ENCODE assay signal across 1 cellular context in the genomic region with DNA sequence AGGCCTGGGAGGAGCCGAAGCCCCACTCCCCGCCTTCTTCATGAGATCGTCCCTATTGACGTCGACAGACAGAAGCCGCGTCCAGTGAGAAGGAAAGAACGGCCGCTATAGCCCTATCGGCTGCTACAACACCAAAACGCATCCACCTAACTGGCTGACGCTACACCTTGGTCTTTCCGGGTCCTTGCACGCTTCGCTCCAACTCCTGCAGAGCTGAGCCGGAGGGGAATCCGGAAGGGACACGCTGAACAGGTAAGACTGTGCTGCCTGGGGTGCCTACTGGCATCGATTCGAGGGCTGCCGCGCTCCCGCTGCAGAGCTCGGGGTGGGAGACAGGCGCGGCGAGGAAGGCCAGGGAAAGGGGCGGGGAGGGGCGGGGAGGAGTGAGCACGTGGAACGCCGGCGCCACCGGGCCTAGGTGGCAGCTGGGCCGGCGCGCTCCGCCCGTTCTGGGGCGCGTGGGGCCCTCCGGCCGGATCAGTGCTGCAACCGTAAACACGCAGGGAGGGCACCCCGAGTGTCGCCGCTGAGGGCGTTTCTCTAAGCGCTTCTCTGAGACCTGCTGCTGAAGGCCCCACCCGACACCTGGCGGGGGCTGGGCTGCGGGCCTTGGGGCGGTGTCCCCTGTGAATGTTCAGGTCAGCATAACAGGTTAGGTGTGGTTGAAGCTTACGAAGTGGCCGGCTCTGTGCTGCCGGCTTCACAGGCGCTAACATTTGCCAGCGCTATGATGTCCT.
TF ChIP-seq lines count a peak whose summit lies in the region.

A gene with protein sequence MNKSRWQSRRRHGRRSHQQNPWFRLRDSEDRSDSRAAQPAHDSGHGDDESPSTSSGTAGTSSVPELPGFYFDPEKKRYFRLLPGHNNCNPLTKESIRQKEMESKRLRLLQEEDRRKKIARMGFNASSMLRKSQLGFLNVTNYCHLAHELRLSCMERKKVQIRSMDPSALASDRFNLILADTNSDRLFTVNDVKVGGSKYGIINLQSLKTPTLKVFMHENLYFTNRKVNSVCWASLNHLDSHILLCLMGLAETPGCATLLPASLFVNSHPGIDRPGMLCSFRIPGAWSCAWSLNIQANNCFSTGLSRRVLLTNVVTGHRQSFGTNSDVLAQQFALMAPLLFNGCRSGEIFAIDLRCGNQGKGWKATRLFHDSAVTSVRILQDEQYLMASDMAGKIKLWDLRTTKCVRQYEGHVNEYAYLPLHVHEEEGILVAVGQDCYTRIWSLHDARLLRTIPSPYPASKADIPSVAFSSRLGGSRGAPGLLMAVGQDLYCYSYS (plus strand): TSS at position 173 of the 737 bp plus-strand sequence. CDS start 11,515 bp downstream, outside the sequence.

TF ChIP-seq in HepG2, 621 proteins besides CTCF, POLR2A, EP300 and RAD21 (continued from another document and continues in another):
- TF ChIP-seq, protein P1, sequence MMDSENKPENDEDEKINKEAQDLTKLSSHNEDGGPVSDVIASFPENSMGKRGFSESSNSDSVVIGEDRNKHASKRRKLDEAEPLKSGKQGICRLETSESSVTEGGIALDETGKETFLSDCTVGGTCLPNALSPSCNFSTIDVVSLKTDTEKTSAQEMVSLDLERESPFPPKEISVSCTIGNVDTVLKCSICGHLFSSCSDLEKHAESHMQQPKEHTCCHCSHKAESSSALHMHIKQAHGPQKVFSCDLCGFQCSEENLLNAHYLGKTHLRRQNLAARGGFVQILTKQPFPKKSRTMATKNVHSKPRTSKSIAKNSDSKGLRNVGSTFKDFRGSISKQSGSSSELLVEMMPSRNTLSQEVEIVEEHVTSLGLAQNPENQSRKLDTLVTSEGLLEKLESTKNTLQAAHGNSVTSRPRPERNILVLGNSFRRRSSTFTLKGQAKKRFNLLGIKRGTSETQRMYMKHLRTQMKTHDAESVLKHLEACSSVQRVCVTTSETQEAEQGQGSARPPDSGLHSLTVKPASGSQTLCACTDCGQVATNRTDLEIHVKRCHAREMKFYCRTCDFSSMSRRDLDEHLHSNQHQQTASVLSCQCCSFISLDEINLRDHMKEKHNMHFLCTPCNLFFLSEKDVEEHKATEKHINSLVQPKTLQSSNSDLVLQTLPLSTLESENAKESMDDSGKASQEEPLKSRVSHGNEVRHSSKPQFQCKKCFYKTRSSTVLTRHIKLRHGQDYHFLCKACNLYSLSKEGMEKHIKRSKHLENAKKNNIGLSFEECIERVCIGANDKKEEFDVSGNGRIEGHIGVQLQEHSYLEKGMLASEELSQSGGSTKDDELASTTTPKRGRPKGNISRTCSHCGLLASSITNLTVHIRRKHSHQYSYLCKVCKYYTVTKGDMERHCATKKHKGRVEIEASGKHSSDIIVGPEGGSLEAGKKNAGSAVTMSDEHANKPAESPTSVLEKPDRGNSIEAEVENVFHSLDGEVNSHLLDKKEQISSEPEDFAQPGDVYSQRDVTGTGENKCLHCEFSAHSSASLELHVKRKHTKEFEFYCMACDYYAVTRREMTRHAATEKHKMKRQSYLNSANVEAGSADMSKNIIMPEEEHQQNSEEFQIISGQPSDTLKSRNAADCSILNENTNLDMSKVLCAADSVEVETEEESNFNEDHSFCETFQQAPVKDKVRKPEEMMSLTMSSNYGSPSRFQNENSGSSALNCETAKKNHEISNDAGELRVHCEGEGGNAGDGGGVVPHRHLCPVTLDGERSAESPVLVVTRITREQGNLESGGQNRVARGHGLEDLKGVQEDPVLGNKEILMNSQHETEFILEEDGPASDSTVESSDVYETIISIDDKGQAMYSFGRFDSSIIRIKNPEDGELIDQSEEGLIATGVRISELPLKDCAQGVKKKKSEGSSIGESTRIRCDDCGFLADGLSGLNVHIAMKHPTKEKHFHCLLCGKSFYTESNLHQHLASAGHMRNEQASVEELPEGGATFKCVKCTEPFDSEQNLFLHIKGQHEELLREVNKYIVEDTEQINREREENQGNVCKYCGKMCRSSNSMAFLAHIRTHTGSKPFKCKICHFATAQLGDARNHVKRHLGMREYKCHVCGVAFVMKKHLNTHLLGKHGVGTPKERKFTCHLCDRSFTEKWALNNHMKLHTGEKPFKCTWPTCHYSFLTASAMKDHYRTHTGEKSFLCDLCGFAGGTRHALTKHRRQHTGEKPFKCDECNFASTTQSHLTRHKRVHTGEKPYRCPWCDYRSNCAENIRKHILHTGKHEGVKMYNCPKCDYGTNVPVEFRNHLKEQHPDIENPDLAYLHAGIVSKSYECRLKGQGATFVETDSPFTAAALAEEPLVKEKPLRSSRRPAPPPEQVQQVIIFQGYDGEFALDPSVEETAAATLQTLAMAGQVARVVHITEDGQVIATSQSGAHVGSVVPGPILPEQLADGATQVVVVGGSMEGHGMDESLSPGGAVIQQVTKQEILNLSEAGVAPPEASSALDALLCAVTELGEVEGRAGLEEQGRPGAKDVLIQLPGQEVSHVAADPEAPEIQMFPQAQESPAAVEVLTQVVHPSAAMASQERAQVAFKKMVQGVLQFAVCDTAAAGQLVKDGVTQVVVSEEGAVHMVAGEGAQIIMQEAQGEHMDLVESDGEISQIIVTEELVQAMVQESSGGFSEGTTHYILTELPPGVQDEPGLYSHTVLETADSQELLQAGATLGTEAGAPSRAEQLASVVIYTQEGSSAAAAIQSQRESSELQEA (CRISPR knock-in tag; IDR thresholded peaks at IDR 0.05; ENCODE audit: not compliant biosample characterization), result peak; percentile 61
- TF ChIP-seq ZNF616 (CRISPR knock-in tag; IDR thresholded peaks at IDR 0.05; ENCODE audit: low read depth) (no peak), ZNF781 (CRISPR knock-in tag; IDR thresholded peaks at IDR 0.05; ENCODE audit: borderline replicate concordance, not compliant biosample characterization) (no peak), KLF16 (CRISPR knock-in tag; IDR thresholded peaks at IDR 0.05) (peak in 1 of 2 experiments; percentile 45; a peak in 1 of 4 replicates), GATAD1 (CRISPR knock-in tag; IDR thresholded peaks at IDR 0.05) (peak; percentile 26), ZNF34 (CRISPR knock-in tag; IDR thresholded peaks at IDR 0.05; ENCODE audit: borderline replicate concordance) (0 out of 2 replicates have a peak, but pooled peaks have one; percentile 58), ZBTB1 (CRISPR knock-in tag; IDR thresholded peaks at IDR 0.05; ENCODE audit: borderline replicate concordance) (no peak), ZNF598 (CRISPR knock-in tag; IDR thresholded peaks at IDR 0.05; ENCODE audit: borderline replicate concordance) (0 out of 2 replicates have a peak, but pooled peaks have one; percentile 82), ZSCAN20 (CRISPR knock-in tag; IDR thresholded peaks at IDR 0.05; ENCODE audit: borderline replicate concordance) (no peak; the same call in 1 of the 2 replicates), ZNF343 (CRISPR knock-in tag; IDR thresholded peaks at IDR 0.05) (peak; percentile 61; the same call in 1 of the 2 replicates), GATAD2A (CRISPR knock-in tag; IDR thresholded peaks at IDR 0.05) (0 out of 2 replicates have a peak, but pooled peaks have one; percentile 3), RBM39 (IDR thresholded peaks at IDR 0.05; ENCODE audit: low read depth, low read length, poor library complexity, severe bottlenecking) (peak; percentile 70), TARDBP (CRISPR knock-in tag; IDR thresholded peaks at IDR 0.05) (no peak), ZNF607 (CRISPR knock-in tag; IDR thresholded peaks at IDR 0.05; ENCODE audit: borderline replicate concordance) (peak; percentile 78), ZFP62 (CRISPR knock-in tag; IDR thresholded peaks at IDR 0.05) (no peak), KLF12 (CRISPR knock-in tag; IDR thresholded peaks at IDR 0.05; ENCODE audit: borderline replicate concordance) (peak; percentile 23; the same call in 1 of the 2 replicates), SPEN (CRISPR knock-in tag; IDR thresholded peaks at IDR 0.05; ENCODE audit: low read depth) (peak; percentile 26; the same call in 1 of the 2 replicates), ZNF792 (CRISPR knock-in tag; IDR thresholded peaks at IDR 0.05) (no peak), FLYWCH1 (CRISPR knock-in tag; IDR thresholded peaks at IDR 0.05) (no peak), NBN (conservative IDR thresholded peaks at IDR 0.05) (no peak), ZNF335 (CRISPR knock-in tag; IDR thresholded peaks at IDR 0.05) (peak; percentile 16; the same call in 1 of the 2 replicates), ZNF605 (CRISPR knock-in tag; IDR thresholded peaks at IDR 0.05) (0 out of 2 replicates have a peak, but pooled peaks have one; percentile 25), ZZZ3 (CRISPR knock-in tag; IDR thresholded peaks at IDR 0.05; ENCODE audit: borderline replicate concordance) (peak; percentile 83), GPN1 (CRISPR knock-in tag; IDR thresholded peaks at IDR 0.05; ENCODE audit: borderline replicate concordance) (no peak), FOSL1 (CRISPR knock-in tag; IDR thresholded peaks at IDR 0.05; ENCODE audit: borderline replicate concordance) (no peak), ZNF225 (CRISPR knock-in tag; IDR thresholded peaks at IDR 0.05) (no peak), ZFY (CRISPR knock-in tag; IDR thresholded peaks at IDR 0.05) (peak; percentile 81), YY1 (IDR thresholded peaks at IDR 0.05; ENCODE audit: insufficient read depth, insufficient replicate concordance, low read depth, low read length) (peak; percentile 14), NFKBIZ (CRISPR knock-in tag; IDR thresholded peaks at IDR 0.05) (0 out of 2 replicates have a peak, but pooled peaks have one; percentile 39), ATF1 (CRISPR knock-in tag; IDR thresholded peaks at IDR 0.05) (peak; percentile 68), ZNF546 (CRISPR knock-in tag; conservative IDR thresholded peaks at IDR 0.05) (no peak), CAMTA2 (CRISPR knock-in tag; IDR thresholded peaks at IDR 0.05; ENCODE audit: borderline replicate concordance) (no peak), CBX2 (IDR thresholded peaks at IDR 0.05; ENCODE audit: low read depth, low read length) (no peak), CBX2 (CRISPR knock-in tag; IDR thresholded peaks at IDR 0.05; ENCODE audit: low read depth) (no peak), TMF1 (CRISPR knock-in tag; IDR thresholded peaks at IDR 0.05; ENCODE audit: low read depth) (peak; percentile 53; the same call in 1 of the 2 replicates)
- TF ChIP-seq, protein P2, sequence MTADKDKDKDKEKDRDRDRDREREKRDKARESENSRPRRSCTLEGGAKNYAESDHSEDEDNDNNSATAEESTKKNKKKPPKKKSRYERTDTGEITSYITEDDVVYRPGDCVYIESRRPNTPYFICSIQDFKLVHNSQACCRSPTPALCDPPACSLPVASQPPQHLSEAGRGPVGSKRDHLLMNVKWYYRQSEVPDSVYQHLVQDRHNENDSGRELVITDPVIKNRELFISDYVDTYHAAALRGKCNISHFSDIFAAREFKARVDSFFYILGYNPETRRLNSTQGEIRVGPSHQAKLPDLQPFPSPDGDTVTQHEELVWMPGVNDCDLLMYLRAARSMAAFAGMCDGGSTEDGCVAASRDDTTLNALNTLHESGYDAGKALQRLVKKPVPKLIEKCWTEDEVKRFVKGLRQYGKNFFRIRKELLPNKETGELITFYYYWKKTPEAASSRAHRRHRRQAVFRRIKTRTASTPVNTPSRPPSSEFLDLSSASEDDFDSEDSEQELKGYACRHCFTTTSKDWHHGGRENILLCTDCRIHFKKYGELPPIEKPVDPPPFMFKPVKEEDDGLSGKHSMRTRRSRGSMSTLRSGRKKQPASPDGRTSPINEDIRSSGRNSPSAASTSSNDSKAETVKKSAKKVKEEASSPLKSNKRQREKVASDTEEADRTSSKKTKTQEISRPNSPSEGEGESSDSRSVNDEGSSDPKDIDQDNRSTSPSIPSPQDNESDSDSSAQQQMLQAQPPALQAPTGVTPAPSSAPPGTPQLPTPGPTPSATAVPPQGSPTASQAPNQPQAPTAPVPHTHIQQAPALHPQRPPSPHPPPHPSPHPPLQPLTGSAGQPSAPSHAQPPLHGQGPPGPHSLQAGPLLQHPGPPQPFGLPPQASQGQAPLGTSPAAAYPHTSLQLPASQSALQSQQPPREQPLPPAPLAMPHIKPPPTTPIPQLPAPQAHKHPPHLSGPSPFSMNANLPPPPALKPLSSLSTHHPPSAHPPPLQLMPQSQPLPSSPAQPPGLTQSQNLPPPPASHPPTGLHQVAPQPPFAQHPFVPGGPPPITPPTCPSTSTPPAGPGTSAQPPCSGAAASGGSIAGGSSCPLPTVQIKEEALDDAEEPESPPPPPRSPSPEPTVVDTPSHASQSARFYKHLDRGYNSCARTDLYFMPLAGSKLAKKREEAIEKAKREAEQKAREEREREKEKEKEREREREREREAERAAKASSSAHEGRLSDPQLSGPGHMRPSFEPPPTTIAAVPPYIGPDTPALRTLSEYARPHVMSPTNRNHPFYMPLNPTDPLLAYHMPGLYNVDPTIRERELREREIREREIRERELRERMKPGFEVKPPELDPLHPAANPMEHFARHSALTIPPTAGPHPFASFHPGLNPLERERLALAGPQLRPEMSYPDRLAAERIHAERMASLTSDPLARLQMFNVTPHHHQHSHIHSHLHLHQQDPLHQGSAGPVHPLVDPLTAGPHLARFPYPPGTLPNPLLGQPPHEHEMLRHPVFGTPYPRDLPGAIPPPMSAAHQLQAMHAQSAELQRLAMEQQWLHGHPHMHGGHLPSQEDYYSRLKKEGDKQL (CRISPR knock-in tag; IDR thresholded peaks at IDR 0.05; ENCODE audit: low read depth), result 0 out of 2 replicates have a peak, but pooled peaks have one; percentile 40
- TF ChIP-seq, protein P3, sequence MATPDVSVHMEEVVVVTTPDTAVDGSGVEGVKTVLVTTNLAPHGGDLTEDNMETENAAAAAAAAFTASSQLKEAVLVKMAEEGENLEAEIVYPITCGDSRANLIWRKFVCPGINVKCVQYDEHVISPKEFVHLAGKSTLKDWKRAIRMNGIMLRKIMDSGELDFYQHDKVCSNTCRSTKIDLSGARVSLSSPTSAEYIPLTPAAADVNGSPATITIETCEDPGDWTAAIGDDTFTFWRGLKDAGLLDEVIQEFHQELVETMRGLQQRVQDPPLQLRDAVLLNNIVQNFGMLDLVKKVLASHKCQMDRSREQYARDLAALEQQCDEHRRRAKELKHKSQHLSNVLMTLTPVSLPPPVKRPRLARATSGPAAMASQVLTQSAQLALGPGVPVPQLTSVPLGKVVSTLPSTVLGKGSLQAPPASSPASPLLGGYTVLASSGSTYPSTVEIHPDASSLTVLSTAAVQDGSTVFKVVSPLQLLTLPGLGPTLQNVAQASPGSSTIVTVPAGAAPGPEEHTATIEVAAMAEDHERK (CRISPR knock-in tag; IDR thresholded peaks at IDR 0.05; ENCODE audit: low read depth), result no peak
- TF ChIP-seq, protein P4, sequence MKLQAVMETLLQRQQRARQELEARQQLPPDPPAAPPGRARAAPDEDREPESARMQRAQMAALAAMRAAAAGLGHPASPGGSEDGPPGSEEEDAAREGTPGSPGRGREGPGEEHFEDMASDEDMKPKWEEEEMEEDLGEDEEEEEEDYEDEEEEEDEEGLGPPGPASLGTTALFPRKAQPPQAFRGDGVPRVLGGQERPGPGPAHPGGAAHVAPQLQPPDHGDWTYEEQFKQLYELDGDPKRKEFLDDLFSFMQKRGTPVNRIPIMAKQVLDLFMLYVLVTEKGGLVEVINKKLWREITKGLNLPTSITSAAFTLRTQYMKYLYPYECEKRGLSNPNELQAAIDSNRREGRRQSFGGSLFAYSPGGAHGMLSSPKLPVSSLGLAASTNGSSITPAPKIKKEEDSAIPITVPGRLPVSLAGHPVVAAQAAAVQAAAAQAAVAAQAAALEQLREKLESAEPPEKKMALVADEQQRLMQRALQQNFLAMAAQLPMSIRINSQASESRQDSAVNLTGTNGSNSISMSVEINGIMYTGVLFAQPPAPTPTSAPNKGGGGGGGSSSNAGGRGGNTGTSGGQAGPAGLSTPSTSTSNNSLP (IDR thresholded peaks at IDR 0.05; ENCODE audit: low read depth, low read length), result peak; percentile 19; the same call in 1 of the 2 replicates
- TF ChIP-seq, protein P5, sequence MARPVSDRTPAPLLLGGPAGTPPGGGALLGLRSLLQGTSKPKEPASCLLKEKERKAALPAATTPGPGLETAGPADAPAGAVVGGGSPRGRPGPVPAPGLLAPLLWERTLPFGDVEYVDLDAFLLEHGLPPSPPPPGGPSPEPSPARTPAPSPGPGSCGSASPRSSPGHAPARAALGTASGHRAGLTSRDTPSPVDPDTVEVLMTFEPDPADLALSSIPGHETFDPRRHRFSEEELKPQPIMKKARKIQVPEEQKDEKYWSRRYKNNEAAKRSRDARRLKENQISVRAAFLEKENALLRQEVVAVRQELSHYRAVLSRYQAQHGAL (CRISPR knock-in tag; IDR thresholded peaks at IDR 0.05; ENCODE audit: not compliant biosample characterization), result no peak
